In the genomic region with DNA sequence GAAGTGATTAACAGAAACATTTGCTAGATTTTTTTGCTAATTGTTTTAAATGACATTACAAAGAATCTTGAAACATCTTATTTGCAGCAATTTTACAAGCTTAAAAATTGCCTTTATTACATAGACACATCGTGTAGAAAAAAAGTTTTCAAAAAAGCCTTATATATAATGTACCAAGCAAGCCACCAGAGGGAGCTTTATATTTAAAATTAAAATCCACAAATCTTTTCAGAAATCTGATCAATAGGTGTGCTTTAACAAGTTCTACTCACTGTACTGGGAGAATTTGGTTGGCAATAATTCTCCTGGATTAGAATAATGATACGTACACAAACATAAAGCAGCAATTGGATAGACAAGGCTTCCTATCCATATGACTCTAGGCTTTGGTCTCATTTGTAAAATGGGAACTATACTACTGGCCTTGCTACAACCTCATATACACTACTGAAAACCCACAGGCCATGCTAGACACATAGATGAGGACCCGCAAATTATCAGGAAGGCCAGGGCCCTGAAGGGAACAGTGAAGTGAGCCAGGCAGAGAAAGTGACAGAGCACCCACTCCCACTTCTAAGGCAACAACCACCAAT, we compare ENCODE assay signal across 1 cellular context.
TF ChIP-seq lines count a peak whose summit lies in the region.

No MANE protein-coding gene starts in this region.

TF ChIP-seq in endothelial cell of umbilical vein, 7 proteins besides CTCF, POLR2A, EP300 and RAD21:
- TF ChIP-seq EZH2 (IDR thresholded peaks at IDR 0.05; ENCODE audit: borderline replicate concordance, low read depth, low read length, severe bottlenecking) = no peak
- no peak for TF ChIP-seq GATA2 (IDR thresholded peaks at IDR 0.05; ENCODE audit: insufficient read depth, insufficient read length, low read depth, low read length)
- TF ChIP-seq POLR2AphosphoS5 (IDR thresholded peaks at IDR 0.05; ENCODE audit: insufficient read depth, low read depth, low read length) = no peak
- TF ChIP-seq, protein P1, sequence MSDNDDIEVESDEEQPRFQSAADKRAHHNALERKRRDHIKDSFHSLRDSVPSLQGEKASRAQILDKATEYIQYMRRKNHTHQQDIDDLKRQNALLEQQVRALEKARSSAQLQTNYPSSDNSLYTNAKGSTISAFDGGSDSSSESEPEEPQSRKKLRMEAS (IDR thresholded peaks at IDR 0.05; ENCODE audit: insufficient read depth, insufficient read length) = no peak
- TF ChIP-seq JUN (IDR thresholded peaks at IDR 0.05; ENCODE audit: borderline replicate concordance, insufficient read depth, insufficient read length, low read depth) = no peak
- no peak for TF ChIP-seq FOS (IDR thresholded peaks at IDR 0.05; ENCODE audit: borderline replicate concordance, insufficient read depth, low read length)
- TF ChIP-seq MYC (IDR thresholded peaks at IDR 0.05; ENCODE audit: low read depth, low read length) = no peak
